ENCODE assay signal across 18 cellular contexts in genomic region chr7:78346824-78347223, GRCh38.
DNase-seq lines count a peak whose midpoint lies in the region; ATAC-seq, FAIRE-seq and TF ChIP-seq lines count a peak whose summit lies in the region.
"Had no signal": no experiment of that assay in that cellular context is flagged by ENCODE, and none has a peak within 500 bp of the region (broad histone marks: within the 10 kb centered on the region; RNA-seq: fewer than 3 reads in every experiment).

No MANE protein-coding gene starts in this region.

- no peak overlapping the region for H3K4me3 ChIP-seq in HepG2 (replicated peaks in 1 of 3; ENCODE audit: insufficient read depth in 1 of 3, low read depth in 2 of 3, low read length in 3 of 3)
- H3K4me3 ChIP-seq in right lobe of liver, result no peak overlapping the region
- no peak overlapping the region for H3K4me3 ChIP-seq in lower lobe of right lung
- H3K4me3 ChIP-seq in retinal pigment epithelial cell (ENCODE audit: low read length), result no peak overlapping the region
- H3K4me3 ChIP-seq: A549 had no signal

- TF ChIP-seq POLR2A in HepG2 (IDR thresholded peaks at IDR 0.05; ENCODE audit: insufficient read depth in 1 of 2, low read depth in 2 of 2, low read length in 2 of 2) (no peak), right lobe of liver (IDR thresholded peaks at IDR 0.05) (no peak)

- H3K4me2 ChIP-seq in HepG2 (ENCODE audit: low read depth, low read length), result no peak overlapping the region
- H3K4me2 ChIP-seq: A549 had no signal

- no peak overlapping the region for H3K9ac ChIP-seq in HepG2 (ENCODE audit: insufficient read depth, low read depth, low read length)

- H3K27ac ChIP-seq in HepG2 (ENCODE audit: extremely low read length, insufficient read depth, low read length) (no peak overlapping the region), right lobe of liver (no peak overlapping the region), lower lobe of right lung (no peak overlapping the region)
- H3K27ac ChIP-seq: A549, C4-2B had no signal

- FAIRE-seq in HepG2 (lab: Jason Lieb, UNC), result no peak
- FAIRE-seq: A549, G401.6, GM12891 had no signal

- H3K9me3 ChIP-seq in HepG2 (ENCODE audit: low read length) (no peaks in the 10 kb centered on the region), right lobe of liver (no peaks in the 10 kb centered on the region), lower lobe of right lung (no peaks in the 10 kb centered on the region)
- H3K9me3 ChIP-seq: A549, BE2C had no signal

- H3K36me3 ChIP-seq in HepG2 (replicated peaks in 1 of 2; ENCODE audit: control insufficient read depth in 1 of 2, insufficient read depth in 2 of 2, low read length in 2 of 2) (no peaks in the 10 kb centered on the region), right lobe of liver (no peaks in the 10 kb centered on the region), lower lobe of right lung (no peaks in the 10 kb centered on the region)
- H3K36me3 ChIP-seq: BE2C had no signal

- H3K4me1 ChIP-seq in HepG2 (ENCODE audit: insufficient read depth, low read length), result no peaks in the 10 kb centered on the region
- no peaks in the 10 kb centered on the region for H3K4me1 ChIP-seq in right lobe of liver
- peaks cover 8% of the 10 kb centered on the region for H3K4me1 ChIP-seq in lower lobe of right lung
- H3K4me1 ChIP-seq: A549, BE2C had no signal

- no peak for DNase-seq in HepG2 (ENCODE audit: low spot score)
- DNase-seq in right lobe of liver, result no peak
- no peak for DNase-seq in lower lobe of right lung
- peak; percentile 88 for DNase-seq in retinal pigment epithelial cell (ENCODE audit: low read depth)
- DNase-seq in islet precursor cell, result no peak
- no peak for DNase-seq in HEK293T (ENCODE audit: extremely low spot score)
- DNase-seq: BE2C; CD4-positive, alpha-beta memory T cell; DMS153; DMS79 treated with DMSO at 0.1 percent for 48 hours; EL; GOT3; H9 had no signal

- 52% methylated on average over 4 of the region's 4 CpGs for WGBS in HepG2 (ENCODE audit: low lambda C conversion rate)
- 86% methylated on average over 3 of the region's 4 CpGs for WGBS in right lobe of liver (ENCODE audit: insufficient coverage, low coverage, low lambda C conversion rate, missing lambda C conversion rate)

- H3K79me2 ChIP-seq in HepG2 (ENCODE audit: insufficient read depth, low read length), result no peaks in the 10 kb centered on the region

- intact Hi-C loops in HepG2 (cut with micrococcal nuclease; ENCODE audit: unreplicated experiment), result no loop called here
- intact Hi-C loops in right lobe of liver (cut with DNase I), result no loop called here
- intact Hi-C loops in lower lobe of right lung (cut with DNase I), result no loop called here

- in situ Hi-C loops in HepG2 (cut with HindIII; ENCODE audit: extremely low pct_ligation_motif_present, low pct_unique_long_range_greater_than_20kb), result no loop called here

- no peak overlapping the region for H2AFZ ChIP-seq in HepG2 (ENCODE audit: low read length)

- ATAC-seq in HepG2 (no peak), right lobe of liver (no peak), lower lobe of right lung (peak; percentile 52 to 76), GM21825 (IDR thresholded peaks at IDR 0.05; ENCODE audit: unreplicated experiment) (no peak)
- ATAC-seq: A549 had no signal

- no peaks in the 10 kb centered on the region for H3K27me3 ChIP-seq in HepG2 (ENCODE audit: control insufficient read depth in 1 of 2, insufficient read depth in 2 of 2, low read length in 2 of 2)
- no peaks in the 10 kb centered on the region for H3K27me3 ChIP-seq in right lobe of liver
- H3K27me3 ChIP-seq in lower lobe of right lung (ENCODE audit: low read depth), result no peaks in the 10 kb centered on the region

- TF ChIP-seq EP300 in HepG2 (IDR thresholded peaks at IDR 0.05; ENCODE audit: low read depth in 2 of 2, low read length in 2 of 2) (no peak), HepG2 (CRISPR knock-in tag; IDR thresholded peaks at IDR 0.05; ENCODE audit: borderline replicate concordance) (no peak)

- TF ChIP-seq RAD21 in HepG2 (CRISPR knock-in tag; IDR thresholded peaks at IDR 0.05), result no peak

- no peak for TF ChIP-seq CTCF in HepG2 (CRISPR knock-in tag; IDR thresholded peaks at IDR 0.05)
- TF ChIP-seq CTCF in right lobe of liver (IDR thresholded peaks at IDR 0.05), result no peak
- no peak for TF ChIP-seq CTCF in lower lobe of right lung (IDR thresholded peaks at IDR 0.05)
- no peak for TF ChIP-seq CTCF in retinal pigment epithelial cell (conservative IDR thresholded peaks at IDR 0.05; ENCODE audit: low read depth, low read length)

- H4K20me1 ChIP-seq in HepG2 (ENCODE audit: insufficient read depth, low read length), result no peaks in the 10 kb centered on the region

- CTCF ChIA-PET in HepG2 (lab: Yijun Ruan, JAX; ENCODE audit: low intra/inter-chr PET ratio, low total read pairs) (no interaction called here), HEK293T (lab: Yijun Ruan, JAX) (no interaction called here)

- POLR2A ChIA-PET in HepG2 (lab: Yijun Ruan, JAX), result no interaction called here
- POLR2A ChIA-PET in HEK293T (lab: Yijun Ruan, JAX), result no interaction called here

- BruUV-seq in HepG2 (replicated peaks; lab: Mats Ljungman, UMichigan), result no TSS peak

TF ChIP-seq in HepG2, 621 proteins besides CTCF, POLR2A, EP300 and RAD21:
- TF ChIP-seq MNT (IDR thresholded peaks at IDR 0.05) (peak; percentile 75), ZSCAN21 (CRISPR knock-in tag; IDR thresholded peaks at IDR 0.05; ENCODE audit: borderline replicate concordance) (no peak)

TF ChIP-seq in HEK293T, 16 proteins besides CTCF, POLR2A, EP300 and RAD21:
- TF ChIP-seq ELF4 (IDR thresholded peaks at IDR 0.05) (no peak), FOXA1 (IDR thresholded peaks at IDR 0.05) (no peak), CTBP1 (IDR thresholded peaks at IDR 0.05; ENCODE audit: borderline replicate concordance) (no peak), L3MBTL2 (conservative IDR thresholded peaks at IDR 0.05) (no peak), BHLHE40 (IDR thresholded peaks at IDR 0.05; ENCODE audit: borderline replicate concordance) (no peak), SUZ12 (IDR thresholded peaks at IDR 0.05) (no peak), FOXK2 (IDR thresholded peaks at IDR 0.05) (no peak)
TF ChIP-seq in HEK293T: peak in this region for 0.

Comparison
In these comparisons a context has a peak if more than half of its experiments do, and no peak if none do; other contexts are left out.
1. ATAC-seq: peak in lower lobe of right lung (2 of 2); none in HepG2 (single experiment), right lobe of liver (0 of 4) and GM21825 (single experiment).